8 cellular contexts compared by ENCODE assay signal in genomic region chr12:1916396-1917171, GRCh38. TPM values are rescaled to one million over a fixed set of nuclear protein-coding genes. Genes with fewer than 3 reads are reported as not detected.
DNase-seq lines count a peak whose midpoint lies in the region; ATAC-seq and TF ChIP-seq lines count a peak whose summit lies in the region.

No MANE protein-coding gene starts in this region.

- H3K36me3 ChIP-seq in Peyer's patch: no peaks in the 10 kb centered on the region
- no peaks in the 10 kb centered on the region for H3K36me3 ChIP-seq in hepatocyte (replicated peaks; ENCODE audit: insufficient read depth, low read depth)

- no peaks in the 10 kb centered on the region for H3K79me2 ChIP-seq in hepatocyte

- WGBS in hepatocyte (ENCODE audit: low lambda C conversion rate, missing lambda C conversion rate): 69% methylated on average over 18 of the region's 18 CpGs

- no peaks in the 10 kb centered on the region for H3K9me3 Mint-ChIP-seq in activated naive CD4-positive, alpha-beta T cell treated with anti-CD3 and anti-CD28 coated beads, Interleukin-2, amount 50 U/mL, for 72 hours

- peak overlapping the region; percentile 37 for H3K4me2 ChIP-seq in hepatocyte

- H3K27me3 ChIP-seq in Peyer's patch (no peaks in the 10 kb centered on the region), hepatocyte (no peaks in the 10 kb centered on the region)

- no peak for TF ChIP-seq CTCF in Peyer's patch (IDR thresholded peaks at IDR 0.05)
- no peak for TF ChIP-seq CTCF in hepatocyte (IDR thresholded peaks at IDR 0.05; ENCODE audit: poor library complexity)

- no peak for ATAC-seq in activated naive CD4-positive, alpha-beta T cell treated with anti-CD3 and anti-CD28 coated beads, Interleukin-2, amount 50 U/mL, for 72 hours
- no peak for ATAC-seq in HG03175 (IDR thresholded peaks at IDR 0.05; ENCODE audit: unreplicated experiment)

- H2AFZ ChIP-seq in hepatocyte: no peak overlapping the region

- no peaks in the 10 kb centered on the region for H3K9me3 ChIP-seq in Peyer's patch
- no peaks in the 10 kb centered on the region for H3K9me3 ChIP-seq in hepatocyte (ENCODE audit: low read depth)

- H4K20me1 ChIP-seq in hepatocyte (ENCODE audit: insufficient read depth, poor library complexity, severe bottlenecking): no peaks in the 10 kb centered on the region

- peak in 1 of 2 donors; percentile 41 for DNase-seq in activated naive CD4-positive, alpha-beta T cell treated with anti-CD3 and anti-CD28 coated beads, Interleukin-2, amount 50 U/mL, for 72 hours (ENCODE audit: low spot score in 2 of 2)
- DNase-seq in activated naive CD4-positive, alpha-beta T cell treated with Interleukin-2 at 50 U/mL for 16 hours: no peak
- DNase-seq in Peyer's patch (peak in 2 of 3 donors; percentile 16 to 34), hepatocyte (ENCODE audit: low spot score) (peak; percentile 46), ureter (ENCODE audit: low spot score) (peak; percentile 76), DMS53 (lab: John Stamatoyannopoulos, UW) (no peak), GDM1 (lab: John Stamatoyannopoulos, UW) (no peak)

- H3K27ac ChIP-seq in Peyer's patch (no peak overlapping the region), hepatocyte (no peak overlapping the region)

- peak overlapping the region; percentile 3 to 70 for H3K27ac Mint-ChIP-seq in activated naive CD4-positive, alpha-beta T cell treated with anti-CD3 and anti-CD28 coated beads, Interleukin-2, amount 50 U/mL, for 72 hours

- no peak for TF ChIP-seq POLR2A in Peyer's patch (IDR thresholded peaks at IDR 0.05)

- H3K36me3 Mint-ChIP-seq in activated naive CD4-positive, alpha-beta T cell treated with anti-CD3 and anti-CD28 coated beads, Interleukin-2, amount 50 U/mL, for 72 hours: peaks cover 0 to 6% of the 10 kb centered on the region in 2 donors

- H3K4me1 ChIP-seq in Peyer's patch: no peaks in the 10 kb centered on the region
- H3K4me1 ChIP-seq in hepatocyte (ENCODE audit: insufficient read depth): peaks cover 15% of the 10 kb centered on the region

- H3K4me3 ChIP-seq in Peyer's patch (no peak overlapping the region), hepatocyte (no peak overlapping the region)

- H3K9me2 ChIP-seq in hepatocyte (replicated peaks; ENCODE audit: insufficient read depth): no peaks in the 10 kb centered on the region

RNA-seq across cellular contexts. Expression of gene CACNA2D4, which starts 1.9 kb away (rescaled TPM):
- total RNA-seq in activated naive CD4-positive, alpha-beta T cell treated with anti-CD3 and anti-CD28 coated beads, Interleukin-2, amount 50 U/mL, for 72 hours: 1 to 10 TPM; 3.8 to 5.4 TPM
- total RNA-seq in Peyer's patch (10 to 100 TPM in 2 of 4 donors, 1 to 10 TPM in 2; 9.5 to 19.3 (median 12.3) TPM), hepatocyte (1.3 and 4.7 TPM in 2 replicates), ureter (3.4 TPM)
- 2.1 and 5.7 TPM in 2 replicates for polyA plus RNA-seq in hepatocyte

Comparison
In these comparisons a context has a peak if more than half of its experiments do, and no peak if none do; other contexts are left out.
1. DNase-seq: peak in Peyer's patch (2 of 3), hepatocyte (single experiment) and ureter (single experiment); none in activated naive CD4-positive, alpha-beta T cell treated with Interleukin-2 at 50 U/mL for 16 hours (single experiment), DMS53 (single experiment) and GDM1 (single experiment).